In genomic region chr3:180678231-180678630, GRCh38 we compare ENCODE assay signal across 13 cellular contexts. TPM values are rescaled to one million over a fixed set of nuclear protein-coding genes. Genes with fewer than 3 reads are reported as not detected.
DNase-seq lines count a peak whose midpoint lies in the region; ATAC-seq, FAIRE-seq and TF ChIP-seq lines count a peak whose summit lies in the region.
"Had no signal": no experiment of that assay in that cellular context is flagged by ENCODE, and none has a peak within 500 bp of the region (broad histone marks: within the 10 kb centered on the region; RNA-seq: fewer than 3 reads in every experiment).

No MANE protein-coding gene starts in this region.

- TF ChIP-seq CTCF in nephron progenitor cell (IDR thresholded peaks at IDR 0.05) = no peak

- no peak for DNase-seq in GM12891 (ENCODE audit: insufficient read length, low spot score)
- DNase-seq in nephron progenitor cell = no peak
- DNase-seq in activated gamma-delta T cell (lab: John Stamatoyannopoulos, UW) = no peak
- DNase-seq in activated CD4-positive, alpha-beta memory T cell treated with anti-CD3 and anti-CD28 coated beads, Interleukin-2, amount 10 ng/mL, durations not matched to agents 7 days and 5 days = no peak
- DNase-seq: islet precursor cell; KG1; NCI-H187 treated with DMSO at 0.1 percent for 48 hours; NCI-H748 treated with DMSO at 0.1 percent for 48 hours; stimulated activated naive CD8-positive, alpha-beta T cell treated with anti-CD3 and anti-CD28 coated beads, Interleukin-15, amount 100 ng/mL, for 72 hours had no signal

- H3K4me1 Mint-ChIP-seq in activated T-helper 17 cell treated with anti-CD3 and anti-CD28 coated beads, Interleukin-2, amount 50 U/mL, for 72 hours = peaks cover 3% of the 10 kb centered on the region
- peaks cover 29% of the 10 kb centered on the region for H3K4me1 Mint-ChIP-seq in nephron progenitor cell
- H3K4me1 Mint-ChIP-seq in activated CD4-positive, alpha-beta memory T cell treated with anti-CD3 and anti-CD28 coated beads, Interleukin-2, amount 10 ng/mL, durations not matched to agents 7 days and 5 days = peaks cover 19% of the 10 kb centered on the region

- peak overlapping the region; percentile 84 for H3K4me3 Mint-ChIP-seq in activated T-helper 17 cell treated with anti-CD3 and anti-CD28 coated beads, Interleukin-2, amount 50 U/mL, for 72 hours
- H3K4me3 Mint-ChIP-seq in nephron progenitor cell = peak overlapping the region; percentile 94
- H3K4me3 Mint-ChIP-seq in activated CD4-positive, alpha-beta memory T cell treated with anti-CD3 and anti-CD28 coated beads, Interleukin-2, amount 10 ng/mL, durations not matched to agents 7 days and 5 days = no peak overlapping the region

- CTCF ChIA-PET in activated CD4-positive, alpha-beta memory T cell treated with anti-CD3 and anti-CD28 coated beads, Interleukin-2, amount 10 ng/mL, durations not matched to agents 7 days and 5 days (lab: Charles Lee) = interaction anchor here (1.2 kb wide), 1 partner anchor 18 kb away, joined by 3 read pairs; no protein-coding TSS in a partner anchor

- peaks cover 28% of the 10 kb centered on the region for H3K27me3 Mint-ChIP-seq in activated T-helper 17 cell treated with anti-CD3 and anti-CD28 coated beads, Interleukin-2, amount 50 U/mL, for 72 hours
- H3K27me3 Mint-ChIP-seq in nephron progenitor cell (ENCODE audit: low read depth, poor library complexity) = peaks cover 49% of the 10 kb centered on the region
- peaks cover 38% of the 10 kb centered on the region for H3K27me3 Mint-ChIP-seq in activated CD4-positive, alpha-beta memory T cell treated with anti-CD3 and anti-CD28 coated beads, Interleukin-2, amount 10 ng/mL, durations not matched to agents 7 days and 5 days

- ATAC-seq in HG02885 (IDR thresholded peaks at IDR 0.05; ENCODE audit: poor library complexity, unreplicated experiment) (peak; percentile 19), GM19397 (IDR thresholded peaks at IDR 0.05; ENCODE audit: unreplicated experiment) (no peak)
- ATAC-seq in activated T-helper 17 cell treated with anti-CD3 and anti-CD28 coated beads, Interleukin-2, amount 50 U/mL, for 72 hours (replicated peaks) = no peak

- POLR2A ChIA-PET in activated CD4-positive, alpha-beta memory T cell treated with anti-CD3 and anti-CD28 coated beads, Interleukin-2, amount 10 ng/mL, durations not matched to agents 7 days and 5 days (lab: Charles Lee) = no interaction called here

- TF ChIP-seq POLR2A in GM12891 (IDR thresholded peaks at IDR 0.05; ENCODE audit: low read depth, low read length) = no peak

- FAIRE-seq in GM12891 (lab: Jason Lieb, UNC) = no peak

- no peaks in the 10 kb centered on the region for H3K9me3 Mint-ChIP-seq in activated T-helper 17 cell treated with anti-CD3 and anti-CD28 coated beads, Interleukin-2, amount 50 U/mL, for 72 hours
- peaks cover 4% of the 10 kb centered on the region for H3K9me3 Mint-ChIP-seq in nephron progenitor cell
- no peaks in the 10 kb centered on the region for H3K9me3 Mint-ChIP-seq in activated CD4-positive, alpha-beta memory T cell treated with anti-CD3 and anti-CD28 coated beads, Interleukin-2, amount 10 ng/mL, durations not matched to agents 7 days and 5 days
- H3K9me3 Mint-ChIP-seq: stimulated activated naive CD8-positive, alpha-beta T cell treated with anti-CD3 and anti-CD28 coated beads, Interleukin-15, amount 100 ng/mL, for 72 hours had no signal

- H3K36me3 Mint-ChIP-seq in activated T-helper 17 cell treated with anti-CD3 and anti-CD28 coated beads, Interleukin-2, amount 50 U/mL, for 72 hours (ENCODE audit: low read depth) = no peaks in the 10 kb centered on the region
- H3K36me3 Mint-ChIP-seq in nephron progenitor cell (ENCODE audit: low read depth) = no peaks in the 10 kb centered on the region
- H3K36me3 Mint-ChIP-seq in activated CD4-positive, alpha-beta memory T cell treated with anti-CD3 and anti-CD28 coated beads, Interleukin-2, amount 10 ng/mL, durations not matched to agents 7 days and 5 days (ENCODE audit: low read depth) = no peaks in the 10 kb centered on the region

- no peak overlapping the region for H3K27ac Mint-ChIP-seq in activated T-helper 17 cell treated with anti-CD3 and anti-CD28 coated beads, Interleukin-2, amount 50 U/mL, for 72 hours
- H3K27ac Mint-ChIP-seq in nephron progenitor cell = no peak overlapping the region
- H3K27ac Mint-ChIP-seq in activated CD4-positive, alpha-beta memory T cell treated with anti-CD3 and anti-CD28 coated beads, Interleukin-2, amount 10 ng/mL, durations not matched to agents 7 days and 5 days = no peak overlapping the region

TF ChIP-seq in GM12891, 5 proteins besides CTCF, POLR2A, EP300 and RAD21:
- TF ChIP-seq SPI1 (IDR thresholded peaks at IDR 0.05; ENCODE audit: low read depth, low read length) (peak; percentile 60; the same call in 1 of the 2 replicates), TAF1 (IDR thresholded peaks at IDR 0.05; ENCODE audit: low read depth, low read length) (no peak)
TF ChIP-seq in GM12891: peak in this region for 1.

RNA-seq across cellular contexts. Expression of gene CCDC39, which starts 1.1 kb away (rescaled TPM):
- polyA plus RNA-seq in GM12891 (2012; ENCODE audit: low read depth, missing spikeins) = 0.09 TPM
- not detected for total RNA-seq in activated T-helper 17 cell treated with anti-CD3 and anti-CD28 coated beads, Interleukin-2, amount 50 U/mL, for 72 hours
- total RNA-seq in activated CD4-positive, alpha-beta memory T cell treated with anti-CD3 and anti-CD28 coated beads, Interleukin-2, amount 10 ng/mL, durations not matched to agents 7 days and 5 days = not detected
- total RNA-seq: SJSA1 had no signal
